In genomic region chr12:92144045-92144630, GRCh38 we compare ENCODE assay signal across 8 cellular contexts. TPM values are rescaled to one million over a fixed set of nuclear protein-coding genes. Genes with fewer than 3 reads are reported as not detected.
DNase-seq lines count a peak whose midpoint lies in the region; ATAC-seq, FAIRE-seq and TF ChIP-seq lines count a peak whose summit lies in the region.

No MANE protein-coding gene starts in this region.

- POLR2A ChIA-PET in A549 (lab: Yijun Ruan, JAX): interaction anchor here (0.8 to 4.7 kb wide), 19 partner anchors 10 to 762 kb away, joined by 3 to 54 read pairs (median 9); no protein-coding TSS in a partner anchor

- no peaks in the 10 kb centered on the region for H3K27me3 Mint-ChIP-seq in activated CD8-positive, alpha-beta memory T cell treated with anti-CD3 and anti-CD28 coated beads, Interleukin-2, amount 10 ng/mL, durations not matched to agents 7 days and 5 days
- H3K27me3 Mint-ChIP-seq in endodermal cell (ENCODE audit: insufficient read depth): no peaks in the 10 kb centered on the region

- ATAC-seq in A549 (peak; percentile 52 to 82), GM18520 (IDR thresholded peaks at IDR 0.05; ENCODE audit: unreplicated experiment) (peak; percentile 15)
- ATAC-seq in activated CD8-positive, alpha-beta memory T cell treated with anti-CD3 and anti-CD28 coated beads, Interleukin-2, amount 10 ng/mL, durations not matched to agents 7 days and 5 days: peak; percentile 21

- DNase-seq in A549 (ENCODE audit: low read depth in 1 of 2, low spot score in 1 of 2) (peak; percentile 74 to 95), HTR-8/SVneo (ENCODE audit: insufficient read length, low spot score) (peak; percentile 52), NOMO-1 treated with dmso at 0.1 percent for 144 hours (lab: John Stamatoyannopoulos, UW; ENCODE audit: unreplicated experiment) (peak; percentile 78), endodermal cell (peak; percentile 91)
- DNase-seq in activated CD8-positive, alpha-beta memory T cell treated with anti-CD3 and anti-CD28 coated beads, Interleukin-2, amount 10 ng/mL, durations not matched to agents 7 days and 5 days: peak; percentile 87
- peak; percentile 37 to 60 for DNase-seq in stimulated activated CD8-positive, alpha-beta memory T cell treated with anti-CD3 and anti-CD28 coated beads, Interleukin-15, amount 100 ng/mL, for 4 hours (ENCODE audit: low read depth in 2 of 2)

- peaks cover 14% of the 10 kb centered on the region for H3K4me1 ChIP-seq in A549
- H3K4me1 ChIP-seq in endodermal cell (ENCODE audit: control insufficient read depth, insufficient read depth, low read length): peaks cover 4% of the 10 kb centered on the region
- peaks cover 15% of the 10 kb centered on the region for H3K4me1 ChIP-seq in mesodermal cell (ENCODE audit: control insufficient read depth, insufficient read depth, low read length, poor library complexity, severe bottlenecking)

- H3K9ac ChIP-seq in endodermal cell (ENCODE audit: extremely low read depth, low read length, poor library complexity, severe bottlenecking): peak overlapping the region; percentile 88

- FAIRE-seq in A549 (lab: Jason Lieb, UNC) (peak; percentile 94), HTR-8/SVneo (lab: Jason Lieb, UNC) (peak; percentile 23)

- H3K4me3 ChIP-seq in A549: peak overlapping the region; percentile 91
- peak overlapping the region; percentile 82 for H3K4me3 ChIP-seq in endodermal cell (ENCODE audit: low read length)
- peak overlapping the region; percentile 96 for H3K4me3 ChIP-seq in mesodermal cell (ENCODE audit: extremely low read depth, insufficient read depth, low read length, poor library complexity, severe bottlenecking)

- peak overlapping the region; percentile 94 for H3K4me3 Mint-ChIP-seq in activated CD8-positive, alpha-beta memory T cell treated with anti-CD3 and anti-CD28 coated beads, Interleukin-2, amount 10 ng/mL, durations not matched to agents 7 days and 5 days
- peak overlapping the region; percentile 92 for H3K4me3 Mint-ChIP-seq in endodermal cell

- TF ChIP-seq CTCF in A549 (IDR thresholded peaks at IDR 0.05) (peak; percentile 63), endodermal cell (conservative IDR thresholded peaks at IDR 0.05) (peak; percentile 84)

- H3K27ac ChIP-seq in A549: peak overlapping the region; percentile 92 to 98
- H3K27ac ChIP-seq in endodermal cell (ENCODE audit: low read depth, low read length): peak overlapping the region; percentile 97
- peak overlapping the region; percentile 91 for H3K27ac ChIP-seq in mesodermal cell (ENCODE audit: low read depth, low read length, severe bottlenecking)

- under 1% methylated on average over 14 of the region's 14 CpGs for WGBS in A549 (ENCODE audit: missing lambda C conversion rate)
- 6 to 9% methylated on average over 8 to 14 of the region's 14 CpGs for WGBS in endodermal cell (ENCODE audit: insufficient coverage in 1 of 2, insufficient read length in 1 of 2), 2 experiments
- WGBS in mesodermal cell (ENCODE audit: insufficient coverage in 2 of 2), 2 experiments: 0 to 3% methylated on average over 8 to 12 of the region's 14 CpGs

- H3K9me3 Mint-ChIP-seq in activated CD8-positive, alpha-beta memory T cell treated with anti-CD3 and anti-CD28 coated beads, Interleukin-2, amount 10 ng/mL, durations not matched to agents 7 days and 5 days (ENCODE audit: low read depth): no peaks in the 10 kb centered on the region
- H3K9me3 Mint-ChIP-seq in endodermal cell: no peaks in the 10 kb centered on the region

- peak overlapping the region; percentile 90 for H3K4me2 ChIP-seq in A549

- TF ChIP-seq RAD21 in A549 (conservative IDR thresholded peaks at IDR 0.05 in 1 of 2, IDR thresholded peaks at IDR 0.05 in 1 of 2): peak; percentile 75 to 81

- TF ChIP-seq EP300 in A549 (IDR thresholded peaks at IDR 0.05): no peak

- peaks cover 33% of the 10 kb centered on the region for H3K4me1 Mint-ChIP-seq in activated CD8-positive, alpha-beta memory T cell treated with anti-CD3 and anti-CD28 coated beads, Interleukin-2, amount 10 ng/mL, durations not matched to agents 7 days and 5 days
- peaks cover 52% of the 10 kb centered on the region for H3K4me1 Mint-ChIP-seq in endodermal cell

- H3K9me3 ChIP-seq in A549 (no peaks in the 10 kb centered on the region), endodermal cell (ENCODE audit: control insufficient read depth, low read length) (no peaks in the 10 kb centered on the region), mesodermal cell (ENCODE audit: control insufficient read depth, low read length) (no peaks in the 10 kb centered on the region)

- no peak for TF ChIP-seq POLR2A in A549 (IDR thresholded peaks at IDR 0.05; ENCODE audit: low read length)

- H3K36me3 Mint-ChIP-seq in activated CD8-positive, alpha-beta memory T cell treated with anti-CD3 and anti-CD28 coated beads, Interleukin-2, amount 10 ng/mL, durations not matched to agents 7 days and 5 days: peaks cover 55% of the 10 kb centered on the region
- H3K36me3 Mint-ChIP-seq in endodermal cell (ENCODE audit: low read depth): peaks cover 19% of the 10 kb centered on the region

- peaks cover 33% of the 10 kb centered on the region for H3K36me3 ChIP-seq in endodermal cell (ENCODE audit: control insufficient read depth, insufficient read depth, low read length)
- peaks cover 31% of the 10 kb centered on the region for H3K36me3 ChIP-seq in mesodermal cell (ENCODE audit: control insufficient read depth, insufficient read depth, low read length)

- H3K27me3 ChIP-seq in endodermal cell (ENCODE audit: control insufficient read depth, insufficient read depth, low read length, poor library complexity, severe bottlenecking): no peaks in the 10 kb centered on the region

- peak overlapping the region; percentile 94 for H3K27ac Mint-ChIP-seq in activated CD8-positive, alpha-beta memory T cell treated with anti-CD3 and anti-CD28 coated beads, Interleukin-2, amount 10 ng/mL, durations not matched to agents 7 days and 5 days
- peak overlapping the region; percentile 99 for H3K27ac Mint-ChIP-seq in endodermal cell

- CTCF ChIA-PET in A549 (lab: Yijun Ruan, JAX): interaction anchor here (0.6 to 3.2 kb wide), 17 partner anchors 10 to 1166 kb away, joined by 3 to 21 read pairs (median 4); no protein-coding TSS in a partner anchor
- CTCF ChIA-PET in activated CD8-positive, alpha-beta memory T cell treated with anti-CD3 and anti-CD28 coated beads, Interleukin-2, amount 10 ng/mL, durations not matched to agents 7 days and 5 days (lab: Charles Lee): interaction anchor here (0.6 to 4.2 kb wide), 18 partner anchors 10 to 762 kb away, joined by 3 to 48 read pairs (median 3); no protein-coding TSS in a partner anchor

TF ChIP-seq in A549, 52 proteins besides CTCF, POLR2A, EP300 and RAD21 (continues in another document):
- TF ChIP-seq EHMT2 (IDR thresholded peaks at IDR 0.05; ENCODE audit: low read depth): no peak
- no peak for TF ChIP-seq CEBPB (IDR thresholded peaks at IDR 0.05)
- TF ChIP-seq BHLHE40 (IDR thresholded peaks at IDR 0.05; ENCODE audit: low read depth, low read length): no peak
- no peak for TF ChIP-seq ZFP36 (IDR thresholded peaks at IDR 0.05; ENCODE audit: borderline replicate concordance, partially characterized antibody)
- no peak for TF ChIP-seq NFE2L2 (conservative IDR thresholded peaks at IDR 0.05; ENCODE audit: low read length)
- TF ChIP-seq JUNB (IDR thresholded peaks at IDR 0.05): no peak
- TF ChIP-seq, protein P1, sequence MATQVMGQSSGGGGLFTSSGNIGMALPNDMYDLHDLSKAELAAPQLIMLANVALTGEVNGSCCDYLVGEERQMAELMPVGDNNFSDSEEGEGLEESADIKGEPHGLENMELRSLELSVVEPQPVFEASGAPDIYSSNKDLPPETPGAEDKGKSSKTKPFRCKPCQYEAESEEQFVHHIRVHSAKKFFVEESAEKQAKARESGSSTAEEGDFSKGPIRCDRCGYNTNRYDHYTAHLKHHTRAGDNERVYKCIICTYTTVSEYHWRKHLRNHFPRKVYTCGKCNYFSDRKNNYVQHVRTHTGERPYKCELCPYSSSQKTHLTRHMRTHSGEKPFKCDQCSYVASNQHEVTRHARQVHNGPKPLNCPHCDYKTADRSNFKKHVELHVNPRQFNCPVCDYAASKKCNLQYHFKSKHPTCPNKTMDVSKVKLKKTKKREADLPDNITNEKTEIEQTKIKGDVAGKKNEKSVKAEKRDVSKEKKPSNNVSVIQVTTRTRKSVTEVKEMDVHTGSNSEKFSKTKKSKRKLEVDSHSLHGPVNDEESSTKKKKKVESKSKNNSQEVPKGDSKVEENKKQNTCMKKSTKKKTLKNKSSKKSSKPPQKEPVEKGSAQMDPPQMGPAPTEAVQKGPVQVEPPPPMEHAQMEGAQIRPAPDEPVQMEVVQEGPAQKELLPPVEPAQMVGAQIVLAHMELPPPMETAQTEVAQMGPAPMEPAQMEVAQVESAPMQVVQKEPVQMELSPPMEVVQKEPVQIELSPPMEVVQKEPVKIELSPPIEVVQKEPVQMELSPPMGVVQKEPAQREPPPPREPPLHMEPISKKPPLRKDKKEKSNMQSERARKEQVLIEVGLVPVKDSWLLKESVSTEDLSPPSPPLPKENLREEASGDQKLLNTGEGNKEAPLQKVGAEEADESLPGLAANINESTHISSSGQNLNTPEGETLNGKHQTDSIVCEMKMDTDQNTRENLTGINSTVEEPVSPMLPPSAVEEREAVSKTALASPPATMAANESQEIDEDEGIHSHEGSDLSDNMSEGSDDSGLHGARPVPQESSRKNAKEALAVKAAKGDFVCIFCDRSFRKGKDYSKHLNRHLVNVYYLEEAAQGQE (IDR thresholded peaks at IDR 0.05): no peak
- TF ChIP-seq RCOR1 (IDR thresholded peaks at IDR 0.05; ENCODE audit: low read depth, low read length): no peak
- 0 out of 2 replicates have a peak, but pooled peaks have one; percentile 43 for TF ChIP-seq HOXA7 (CRISPR knock-in tag; IDR thresholded peaks at IDR 0.05)
- TF ChIP-seq ZC3H11A (IDR thresholded peaks at IDR 0.05): no peak
- TF ChIP-seq, protein P2, sequence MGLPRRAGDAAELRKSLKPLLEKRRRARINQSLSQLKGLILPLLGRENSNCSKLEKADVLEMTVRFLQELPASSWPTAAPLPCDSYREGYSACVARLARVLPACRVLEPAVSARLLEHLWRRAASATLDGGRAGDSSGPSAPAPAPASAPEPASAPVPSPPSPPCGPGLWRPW (IDR thresholded peaks at IDR 0.05): no peak
- no peak for TF ChIP-seq CBX8 (IDR thresholded peaks at IDR 0.05)

RNA-seq across cellular contexts. Expression of gene BTG1, which starts 1.5 kb away (rescaled TPM):
- polyA plus RNA-seq in A549 (2011; rRNA removed) (138 and 215 TPM in 2 replicates), A549 (2017; fragmentation: RNase III; extraction: RNeasy Plus Mini Kit Qiagen cat#74134 plus additional on column Dnase treatment) (21.0 to 30.6 TPM (median 29.4 TPM) in 3 replicates)
- polyA plus RNA-seq in A549 (2012; cell fraction: cytosol; rRNA removed): 40.4 and 47.2 TPM in 2 replicates
- 10.9 and 12.1 TPM in 2 replicates for polyA plus RNA-seq in A549 (2012; cell fraction: nucleus; rRNA removed)
- polyA minus RNA-seq in A549 (2011; rRNA and poly(A)+ RNA removed): 228 and 293 TPM in 2 replicates
- 100 to 1,000 TPM in 1 of 2 experiments, 10 to 100 TPM in 1; 91.7 to 132 TPM for total RNA-seq in activated CD8-positive, alpha-beta memory T cell treated with anti-CD3 and anti-CD28 coated beads, Interleukin-2, amount 10 ng/mL, durations not matched to agents 7 days and 5 days
- total RNA-seq in endodermal cell: 10 to 100 TPM; 30.4 to 34.1 TPM
- 81.7 TPM for polyA plus RNA-seq in endodermal cell (2013, experiment 1 of 2)
- polyA plus RNA-seq in endodermal cell (2013, experiment 2 of 2): 69.9 TPM
- polyA plus RNA-seq in mesodermal cell (2013, experiment 1 of 2): 57.9 TPM
- polyA plus RNA-seq in mesodermal cell (2013, experiment 2 of 2): 48.3 TPM

Comparison
In these comparisons a context has a peak if more than half of its experiments do, and no peak if none do; other contexts are left out.
1. Peak in every context shown above with its lines: DNase-seq, ATAC-seq, H3K4me3 ChIP-seq and H3K27ac ChIP-seq.
2. ATAC-seq: peak in every context shown above with its lines; median percentile 67 in A549; 21 in activated CD8-positive, alpha-beta memory T cell treated with anti-CD3 and anti-CD28 coated beads, Interleukin-2, amount 10 ng/mL, durations not matched to agents 7 days and 5 days; 15 in GM18520.